12 cellular contexts compared by ENCODE assay signal in genomic region chr10:31948021-31948420, GRCh38. TPM values are rescaled to one million over a fixed set of nuclear protein-coding genes. Genes with fewer than 3 reads are reported as not detected.
A peak's percentile ranks its signal among the peaks of the same experiment; 100 is the strongest.
DNase-seq lines count a peak whose midpoint lies in the region; ATAC-seq, FAIRE-seq and TF ChIP-seq lines count a peak whose summit lies in the region.
"Had no signal": no experiment of that assay in that cellular context is flagged by ENCODE, and none has a peak within 500 bp of the region (broad histone marks: within the 10 kb centered on the region; RNA-seq: fewer than 3 reads in every experiment).

No MANE protein-coding gene starts in this region.

- H3K23ac ChIP-seq in trophoblast cell (ENCODE audit: low read length), result no peak overlapping the region

- no peak for DNase-seq in RWPE2 (ENCODE audit: low spot score)
- no peak for DNase-seq in esophagus squamous epithelium (lab: John Stamatoyannopoulos, UW)
- DNase-seq in trophoblast cell, result no peak
- DNase-seq in T-cell, result no peak
- no peak for DNase-seq in GM12891 (ENCODE audit: insufficient read length, low spot score)
- DNase-seq: activated naive CD8-positive, alpha-beta T cell treated with anti-CD3 and anti-CD28 coated beads for 36 hours; NCI-H187 treated with DMSO at 0.1 percent for 48 hours; retina; thyroid gland had no signal

- ATAC-seq in RWPE2 (ENCODE audit: low read depth), result no peak
- ATAC-seq in T-cell (replicated peaks in 1 of 4), result no peak
- ATAC-seq in HG02852 (IDR thresholded peaks at IDR 0.05; ENCODE audit: unreplicated experiment), result no peak
- no peak for ATAC-seq in HG02763 (IDR thresholded peaks at IDR 0.05; ENCODE audit: unreplicated experiment)

- no peak overlapping the region for H3K4ac ChIP-seq in trophoblast cell (ENCODE audit: low read depth, low read length)

- TF ChIP-seq CTCF in RWPE2 (IDR thresholded peaks at IDR 0.05; ENCODE audit: poor library complexity, severe bottlenecking) (no peak), esophagus squamous epithelium (IDR thresholded peaks at IDR 0.05) (no peak)

- H3K27me3 ChIP-seq in ACC112 (ENCODE audit: insufficient read depth, low read length) (no peaks in the 10 kb centered on the region), RWPE2 (ENCODE audit: insufficient read depth, poor library complexity, severe bottlenecking) (no peaks in the 10 kb centered on the region), esophagus squamous epithelium (no peaks in the 10 kb centered on the region), trophoblast cell (ENCODE audit: insufficient read depth, low read length) (no peaks in the 10 kb centered on the region)
- H3K27me3 ChIP-seq: thyroid gland had no signal

- H3K14ac ChIP-seq in trophoblast cell (ENCODE audit: low read length), result no peak overlapping the region

- no peak overlapping the region for H3K4me2 ChIP-seq in trophoblast cell (ENCODE audit: low read length)

- peak overlapping the region; percentile 92 for H2BK12ac ChIP-seq in trophoblast cell (ENCODE audit: low read length)

- H3K79me2 ChIP-seq in ACC112 (ENCODE audit: control insufficient read depth, insufficient read depth, low read length, unreplicated experiment) (no peaks in the 10 kb centered on the region), trophoblast cell (ENCODE audit: control insufficient read depth, insufficient read depth, low read length, poor library complexity) (no peaks in the 10 kb centered on the region)

- H3K4me1 Mint-ChIP-seq in T-cell, result no peaks in the 10 kb centered on the region

- 63 to 66% methylated on average over 7 of the region's 7 CpGs for WGBS in esophagus squamous epithelium, 2 donors
- no CpG with 5 or more reads among the region's 7 CpGs for WGBS in trophoblast cell (ENCODE audit: extremely low coverage, insufficient coverage, insufficient read length)

- H3K4me3 Mint-ChIP-seq in T-cell, result no peak overlapping the region
- H3K4me3 Mint-ChIP-seq: activated naive CD8-positive, alpha-beta T cell treated with anti-CD3 and anti-CD28 coated beads for 36 hours had no signal

- no peak overlapping the region for H2AK5ac ChIP-seq in trophoblast cell (ENCODE audit: low read length)

- H3K4me1 ChIP-seq in ACC112 (ENCODE audit: control insufficient read depth, insufficient read depth, low read length, unreplicated experiment) (peaks cover 34% of the 10 kb centered on the region), RWPE2 (ENCODE audit: insufficient read depth, poor library complexity, severe bottlenecking) (peaks cover 25% of the 10 kb centered on the region), esophagus squamous epithelium (peaks cover 6 to 34% (median 11%) of the 10 kb centered on the region in 3 donors), trophoblast cell (ENCODE audit: control insufficient read depth in 1 of 2, insufficient read depth in 2 of 2, low read length in 2 of 2) (peaks cover 0 to 2% of the 10 kb centered on the region in 2 experiments)
- H3K4me1 ChIP-seq: thyroid gland had no signal

- H4K91ac ChIP-seq in trophoblast cell (ENCODE audit: low read depth, low read length), result peak overlapping the region; percentile 78

- POLR2A ChIA-PET in T-cell (lab: Charles Lee), result interaction anchor here in 1 of 2 donors (0.6 to 1.3 kb wide), 3 partner anchors 12 to 532 kb away, joined by 3 to 4 read pairs (median 3); no protein-coding TSS in a partner anchor

- H3K4me3 ChIP-seq in ACC112 (ENCODE audit: low read depth, low read length) (peak overlapping the region; percentile 47), RWPE2 (ENCODE audit: severe bottlenecking) (no peak overlapping the region), esophagus squamous epithelium (peak overlapping the region in 1 of 4 donors; percentile 44), trophoblast cell (ENCODE audit: low read depth, low read length) (no peak overlapping the region)
- H3K4me3 ChIP-seq: thyroid gland had no signal

- H4K12ac ChIP-seq in trophoblast cell (ENCODE audit: low read depth, low read length), result no peak overlapping the region

- CTCF ChIA-PET in T-cell (lab: Charles Lee), result interaction anchor here in 1 of 2 donors (0.6 to 1.6 kb wide), 2 partner anchors 86 to 986 kb away, joined by 3 to 5 read pairs; no protein-coding TSS in a partner anchor

- intact Hi-C loops in esophagus squamous epithelium (cut with DNase I), result no loop called here

- H3K27me3 Mint-ChIP-seq in T-cell, result no peaks in the 10 kb centered on the region
- H3K27me3 Mint-ChIP-seq: activated naive CD8-positive, alpha-beta T cell treated with anti-CD3 and anti-CD28 coated beads for 36 hours had no signal

- no peak overlapping the region for H3K27ac Mint-ChIP-seq in T-cell
- H3K27ac Mint-ChIP-seq: activated naive CD8-positive, alpha-beta T cell treated with anti-CD3 and anti-CD28 coated beads for 36 hours had no signal

- H3K18ac ChIP-seq in trophoblast cell (ENCODE audit: low read length), result no peak overlapping the region

- no peaks in the 10 kb centered on the region for H3K36me3 Mint-ChIP-seq in T-cell
- H3K36me3 Mint-ChIP-seq: activated naive CD8-positive, alpha-beta T cell treated with anti-CD3 and anti-CD28 coated beads for 36 hours had no signal

- H3K27ac ChIP-seq in ACC112 (ENCODE audit: low read depth, low read length) (peak overlapping the region; percentile 66; the same call in 1 of the 2 replicates), RWPE2 (ENCODE audit: poor library complexity, severe bottlenecking) (peak overlapping the region; percentile 35), esophagus squamous epithelium (peak overlapping the region; percentile 15 to 69 (median 49)), trophoblast cell (ENCODE audit: low read depth, low read length) (no peak overlapping the region)
- H3K27ac ChIP-seq: thyroid gland had no signal

- peak overlapping the region; percentile 84 for H2BK5ac ChIP-seq in trophoblast cell (ENCODE audit: low read depth, low read length, poor library complexity)

- peaks cover 0 to 7% (median 6%) of the 10 kb centered on the region in 3 donors for H3K9me3 Mint-ChIP-seq in T-cell

- H4K8ac ChIP-seq in trophoblast cell (ENCODE audit: low read depth, low read length), result peak overlapping the region; percentile 76

- peak overlapping the region; percentile 89 for H2AFZ ChIP-seq in ACC112 (ENCODE audit: low read length, unreplicated experiment)
- H2AFZ ChIP-seq in trophoblast cell (ENCODE audit: insufficient read depth, low read length, poor library complexity), result no peak overlapping the region

- no peak overlapping the region for H3K9ac ChIP-seq in trophoblast cell (ENCODE audit: low read length)

- no peaks in the 10 kb centered on the region for H3K79me1 ChIP-seq in trophoblast cell (ENCODE audit: low read length)

- FAIRE-seq in GM12891 (lab: Jason Lieb, UNC), result no peak

- H3K36me3 ChIP-seq in ACC112 (ENCODE audit: insufficient read depth, low read length) (no peaks in the 10 kb centered on the region), RWPE2 (ENCODE audit: low read depth) (no peaks in the 10 kb centered on the region), esophagus squamous epithelium (no peaks in the 10 kb centered on the region), trophoblast cell (ENCODE audit: control insufficient read depth in 1 of 2, insufficient read depth in 2 of 2, low read length in 2 of 2) (no peaks in the 10 kb centered on the region)
- H3K36me3 ChIP-seq: thyroid gland had no signal

- TF ChIP-seq POLR2A in esophagus squamous epithelium (IDR thresholded peaks at IDR 0.05), result no peak
- TF ChIP-seq POLR2A in GM12891 (IDR thresholded peaks at IDR 0.05; ENCODE audit: low read depth, low read length), result no peak

- H3K9me3 ChIP-seq in RWPE2 (ENCODE audit: severe bottlenecking), result no peaks in the 10 kb centered on the region
- H3K9me3 ChIP-seq in esophagus squamous epithelium, result no peaks in the 10 kb centered on the region
- no peaks in the 10 kb centered on the region for H3K9me3 ChIP-seq in trophoblast cell (ENCODE audit: insufficient read depth, low read depth, low read length)
- H3K9me3 ChIP-seq: thyroid gland had no signal

- H2BK120ac ChIP-seq in trophoblast cell (ENCODE audit: insufficient read depth, low read length, poor library complexity), result peak overlapping the region; percentile 31

TF ChIP-seq in GM12891, 5 proteins besides CTCF, POLR2A, EP300 and RAD21:
- TF ChIP-seq SPI1 (IDR thresholded peaks at IDR 0.05; ENCODE audit: low read depth, low read length) (no peak), TAF1 (IDR thresholded peaks at IDR 0.05; ENCODE audit: low read depth, low read length) (no peak), PAX5 (IDR thresholded peaks at IDR 0.05; ENCODE audit: insufficient read depth, low read length, severe bottlenecking) (no peak), POLR2AphosphoS5 (IDR thresholded peaks at IDR 0.05; ENCODE audit: low read depth, low read length) (no peak), POU2F2 (IDR thresholded peaks at IDR 0.05; ENCODE audit: low read depth, low read length) (no peak)

RNA-seq across cellular contexts. Expression of gene ARHGAP12, which starts 19.4 kb away (rescaled TPM):
- total RNA-seq in esophagus squamous epithelium, result 10 to 100 TPM in 3 of 4 donors, 1 to 10 TPM in 1; 8.5 to 31.3 (median 16.9) TPM
- polyA plus RNA-seq in trophoblast cell (2013), result 15.5 and 16.4 TPM in 2 replicates
- 10 to 100 TPM; 19.1 to 24.6 (median 23.0) TPM for total RNA-seq in T-cell
- polyA plus RNA-seq in GM12891 (2012; ENCODE audit: low read depth, missing spikeins), result 4.4 TPM
